In the genomic region with DNA sequence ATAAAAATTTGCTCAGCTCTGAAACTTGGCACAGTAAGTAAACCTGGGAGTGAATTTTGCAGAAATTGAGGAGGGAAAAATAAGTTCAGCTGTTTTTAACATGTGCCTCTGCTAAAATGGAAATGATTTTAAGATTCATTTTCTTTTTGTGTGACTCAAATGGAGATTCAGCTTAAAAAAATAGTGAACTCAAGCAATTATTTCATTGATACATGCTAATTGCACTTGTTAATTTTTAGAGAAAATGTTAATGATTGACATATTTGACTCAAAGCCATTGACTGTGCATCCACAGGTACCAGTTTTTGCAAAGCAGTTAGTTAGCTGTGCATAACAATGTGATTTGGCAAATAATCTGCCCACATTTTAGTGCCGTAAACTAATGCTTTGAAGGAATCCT, we compare ENCODE assay signal across 1 cellular context.
A peak's percentile ranks its signal among the peaks of the same experiment; 100 is the strongest.
TF ChIP-seq lines count a peak whose summit lies in the region.

No MANE protein-coding gene starts in this region.

TF ChIP-seq in GM12878, 131 proteins besides CTCF, POLR2A, EP300 and RAD21 (continued from another document):
- no peak for TF ChIP-seq CHD1 (IDR thresholded peaks at IDR 0.05; ENCODE audit: low read depth, low read length)
- TF ChIP-seq, protein P1, sequence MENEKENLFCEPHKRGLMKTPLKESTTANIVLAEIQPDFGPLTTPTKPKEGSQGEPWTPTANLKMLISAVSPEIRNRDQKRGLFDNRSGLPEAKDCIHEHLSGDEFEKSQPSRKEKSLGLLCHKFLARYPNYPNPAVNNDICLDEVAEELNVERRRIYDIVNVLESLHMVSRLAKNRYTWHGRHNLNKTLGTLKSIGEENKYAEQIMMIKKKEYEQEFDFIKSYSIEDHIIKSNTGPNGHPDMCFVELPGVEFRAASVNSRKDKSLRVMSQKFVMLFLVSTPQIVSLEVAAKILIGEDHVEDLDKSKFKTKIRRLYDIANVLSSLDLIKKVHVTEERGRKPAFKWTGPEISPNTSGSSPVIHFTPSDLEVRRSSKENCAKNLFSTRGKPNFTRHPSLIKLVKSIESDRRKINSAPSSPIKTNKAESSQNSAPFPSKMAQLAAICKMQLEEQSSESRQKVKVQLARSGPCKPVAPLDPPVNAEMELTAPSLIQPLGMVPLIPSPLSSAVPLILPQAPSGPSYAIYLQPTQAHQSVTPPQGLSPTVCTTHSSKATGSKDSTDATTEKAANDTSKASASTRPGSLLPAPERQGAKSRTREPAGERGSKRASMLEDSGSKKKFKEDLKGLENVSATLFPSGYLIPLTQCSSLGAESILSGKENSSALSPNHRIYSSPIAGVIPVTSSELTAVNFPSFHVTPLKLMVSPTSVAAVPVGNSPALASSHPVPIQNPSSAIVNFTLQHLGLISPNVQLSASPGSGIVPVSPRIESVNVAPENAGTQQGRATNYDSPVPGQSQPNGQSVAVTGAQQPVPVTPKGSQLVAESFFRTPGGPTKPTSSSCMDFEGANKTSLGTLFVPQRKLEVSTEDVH (IDR thresholded peaks at IDR 0.05; ENCODE audit: low read depth, partially characterized antibody) = no peak
- TF ChIP-seq NR2F1 (conservative IDR thresholded peaks at IDR 0.05) = no peak
- TF ChIP-seq, protein P2, sequence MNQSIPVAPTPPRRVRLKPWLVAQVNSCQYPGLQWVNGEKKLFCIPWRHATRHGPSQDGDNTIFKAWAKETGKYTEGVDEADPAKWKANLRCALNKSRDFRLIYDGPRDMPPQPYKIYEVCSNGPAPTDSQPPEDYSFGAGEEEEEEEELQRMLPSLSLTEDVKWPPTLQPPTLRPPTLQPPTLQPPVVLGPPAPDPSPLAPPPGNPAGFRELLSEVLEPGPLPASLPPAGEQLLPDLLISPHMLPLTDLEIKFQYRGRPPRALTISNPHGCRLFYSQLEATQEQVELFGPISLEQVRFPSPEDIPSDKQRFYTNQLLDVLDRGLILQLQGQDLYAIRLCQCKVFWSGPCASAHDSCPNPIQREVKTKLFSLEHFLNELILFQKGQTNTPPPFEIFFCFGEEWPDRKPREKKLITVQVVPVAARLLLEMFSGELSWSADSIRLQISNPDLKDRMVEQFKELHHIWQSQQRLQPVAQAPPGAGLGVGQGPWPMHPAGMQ (IDR thresholded peaks at IDR 0.05; ENCODE audit: borderline replicate concordance) = no peak
- no peak for TF ChIP-seq ZBED1 (IDR thresholded peaks at IDR 0.05; ENCODE audit: borderline replicate concordance)
- peak in 1 of 2 experiments; percentile 15; a peak in 1 of 4 replicates for TF ChIP-seq BHLHE40 (IDR thresholded peaks at IDR 0.05; ENCODE audit: borderline replicate concordance in 1 of 2, low read depth in 2 of 2, low read length in 1 of 2)
- TF ChIP-seq, protein P3, sequence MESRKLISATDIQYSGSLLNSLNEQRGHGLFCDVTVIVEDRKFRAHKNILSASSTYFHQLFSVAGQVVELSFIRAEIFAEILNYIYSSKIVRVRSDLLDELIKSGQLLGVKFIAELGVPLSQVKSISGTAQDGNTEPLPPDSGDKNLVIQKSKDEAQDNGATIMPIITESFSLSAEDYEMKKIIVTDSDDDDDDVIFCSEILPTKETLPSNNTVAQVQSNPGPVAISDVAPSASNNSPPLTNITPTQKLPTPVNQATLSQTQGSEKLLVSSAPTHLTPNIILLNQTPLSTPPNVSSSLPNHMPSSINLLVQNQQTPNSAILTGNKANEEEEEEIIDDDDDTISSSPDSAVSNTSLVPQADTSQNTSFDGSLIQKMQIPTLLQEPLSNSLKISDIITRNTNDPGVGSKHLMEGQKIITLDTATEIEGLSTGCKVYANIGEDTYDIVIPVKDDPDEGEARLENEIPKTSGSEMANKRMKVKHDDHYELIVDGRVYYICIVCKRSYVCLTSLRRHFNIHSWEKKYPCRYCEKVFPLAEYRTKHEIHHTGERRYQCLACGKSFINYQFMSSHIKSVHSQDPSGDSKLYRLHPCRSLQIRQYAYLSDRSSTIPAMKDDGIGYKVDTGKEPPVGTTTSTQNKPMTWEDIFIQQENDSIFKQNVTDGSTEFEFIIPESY (IDR thresholded peaks at IDR 0.05) = no peak
- TF ChIP-seq RUNX3 (IDR thresholded peaks at IDR 0.05; ENCODE audit: low read length) = no peak
- TF ChIP-seq EED (IDR thresholded peaks at IDR 0.05; ENCODE audit: low read depth) = no peak
- no peak for TF ChIP-seq RCOR1 (conservative IDR thresholded peaks at IDR 0.05; ENCODE audit: low read depth, low read length)
- peak; percentile 57; the same call in 1 of the 2 replicates for TF ChIP-seq ZNF384 (IDR thresholded peaks at IDR 0.05; ENCODE audit: borderline replicate concordance, low read depth, low read length)
- no peak for TF ChIP-seq IRF4 (IDR thresholded peaks at IDR 0.05; ENCODE audit: low read depth, low read length)
- TF ChIP-seq POLR2AphosphoS5 (IDR thresholded peaks at IDR 0.05; ENCODE audit: low read length) = no peak
- TF ChIP-seq MXI1 (IDR thresholded peaks at IDR 0.05; ENCODE audit: low read depth, low read length) = no peak
- TF ChIP-seq, protein P4, sequence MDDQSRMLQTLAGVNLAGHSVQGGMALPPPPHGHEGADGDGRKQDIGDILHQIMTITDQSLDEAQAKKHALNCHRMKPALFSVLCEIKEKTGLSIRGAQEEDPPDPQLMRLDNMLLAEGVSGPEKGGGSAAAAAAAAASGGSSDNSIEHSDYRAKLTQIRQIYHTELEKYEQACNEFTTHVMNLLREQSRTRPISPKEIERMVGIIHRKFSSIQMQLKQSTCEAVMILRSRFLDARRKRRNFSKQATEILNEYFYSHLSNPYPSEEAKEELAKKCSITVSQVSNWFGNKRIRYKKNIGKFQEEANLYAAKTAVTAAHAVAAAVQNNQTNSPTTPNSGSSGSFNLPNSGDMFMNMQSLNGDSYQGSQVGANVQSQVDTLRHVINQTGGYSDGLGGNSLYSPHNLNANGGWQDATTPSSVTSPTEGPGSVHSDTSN (IDR thresholded peaks at IDR 0.05; ENCODE audit: insufficient replicate concordance, low read depth, low read length) = no peak
- TF ChIP-seq, protein P5, sequence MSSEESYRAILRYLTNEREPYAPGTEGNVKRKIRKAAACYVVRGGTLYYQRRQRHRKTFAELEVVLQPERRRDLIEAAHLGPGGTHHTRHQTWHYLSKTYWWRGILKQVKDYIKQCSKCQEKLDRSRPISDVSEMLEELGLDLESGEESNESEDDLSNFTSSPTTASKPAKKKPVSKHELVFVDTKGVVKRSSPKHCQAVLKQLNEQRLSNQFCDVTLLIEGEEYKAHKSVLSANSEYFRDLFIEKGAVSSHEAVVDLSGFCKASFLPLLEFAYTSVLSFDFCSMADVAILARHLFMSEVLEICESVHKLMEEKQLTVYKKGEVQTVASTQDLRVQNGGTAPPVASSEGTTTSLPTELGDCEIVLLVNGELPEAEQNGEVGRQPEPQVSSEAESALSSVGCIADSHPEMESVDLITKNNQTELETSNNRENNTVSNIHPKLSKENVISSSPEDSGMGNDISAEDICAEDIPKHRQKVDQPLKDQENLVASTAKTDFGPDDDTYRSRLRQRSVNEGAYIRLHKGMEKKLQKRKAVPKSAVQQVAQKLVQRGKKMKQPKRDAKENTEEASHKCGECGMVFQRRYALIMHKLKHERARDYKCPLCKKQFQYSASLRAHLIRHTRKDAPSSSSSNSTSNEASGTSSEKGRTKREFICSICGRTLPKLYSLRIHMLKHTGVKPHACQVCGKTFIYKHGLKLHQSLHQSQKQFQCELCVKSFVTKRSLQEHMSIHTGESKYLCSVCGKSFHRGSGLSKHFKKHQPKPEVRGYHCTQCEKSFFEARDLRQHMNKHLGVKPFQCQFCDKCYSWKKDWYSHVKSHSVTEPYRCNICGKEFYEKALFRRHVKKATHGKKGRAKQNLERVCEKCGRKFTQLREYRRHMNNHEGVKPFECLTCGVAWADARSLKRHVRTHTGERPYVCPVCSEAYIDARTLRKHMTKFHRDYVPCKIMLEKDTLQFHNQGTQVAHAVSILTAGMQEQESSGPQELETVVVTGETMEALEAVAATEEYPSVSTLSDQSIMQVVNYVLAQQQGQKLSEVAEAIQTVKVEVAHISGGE (CRISPR knock-in tag; IDR thresholded peaks at IDR 0.05) = no peak
- TF ChIP-seq GABPA (IDR thresholded peaks at IDR 0.05; ENCODE audit: low read depth) = no peak
TF ChIP-seq in GM12878: peak in this region for 9.
